ENCODE assay signal across 1 cellular context in the genomic region with DNA sequence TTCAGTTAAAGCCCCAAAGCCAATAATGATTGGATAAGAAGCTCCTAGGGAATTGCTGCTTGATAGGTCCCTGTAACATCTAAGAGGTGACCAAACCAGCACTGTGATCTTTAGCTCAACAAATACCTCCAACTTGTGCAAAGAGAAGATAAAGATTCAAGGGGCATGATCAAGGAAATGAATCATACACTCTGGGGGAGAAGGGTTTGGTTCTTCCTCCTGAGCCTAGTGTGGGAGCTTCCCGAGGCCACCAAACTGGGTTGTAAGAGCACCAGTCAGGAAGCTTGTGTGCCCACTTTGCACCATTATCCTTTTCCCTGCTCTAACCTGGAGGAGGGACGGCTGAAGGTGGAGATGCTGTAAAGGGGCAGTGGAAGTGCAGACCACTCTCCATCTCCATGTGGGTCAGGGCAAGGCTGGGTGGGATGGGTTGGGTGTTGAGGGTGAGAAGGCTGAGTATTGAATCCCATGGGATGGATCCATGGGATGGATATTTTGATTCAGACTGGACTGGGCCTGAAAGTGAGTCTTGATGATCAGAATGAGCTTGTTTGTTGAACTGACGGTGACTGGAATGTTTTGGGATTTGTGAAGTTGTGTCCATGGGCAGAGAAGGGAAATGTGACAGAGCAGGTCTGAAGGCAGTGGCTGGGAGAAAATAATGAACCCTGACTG.
TF ChIP-seq lines count a peak whose summit lies in the region.

No MANE protein-coding gene starts in this region.

TF ChIP-seq in K562, 482 proteins besides CTCF, POLR2A, EP300 and RAD21 (continued from another document and continues in another):
- TF ChIP-seq, protein P1, sequence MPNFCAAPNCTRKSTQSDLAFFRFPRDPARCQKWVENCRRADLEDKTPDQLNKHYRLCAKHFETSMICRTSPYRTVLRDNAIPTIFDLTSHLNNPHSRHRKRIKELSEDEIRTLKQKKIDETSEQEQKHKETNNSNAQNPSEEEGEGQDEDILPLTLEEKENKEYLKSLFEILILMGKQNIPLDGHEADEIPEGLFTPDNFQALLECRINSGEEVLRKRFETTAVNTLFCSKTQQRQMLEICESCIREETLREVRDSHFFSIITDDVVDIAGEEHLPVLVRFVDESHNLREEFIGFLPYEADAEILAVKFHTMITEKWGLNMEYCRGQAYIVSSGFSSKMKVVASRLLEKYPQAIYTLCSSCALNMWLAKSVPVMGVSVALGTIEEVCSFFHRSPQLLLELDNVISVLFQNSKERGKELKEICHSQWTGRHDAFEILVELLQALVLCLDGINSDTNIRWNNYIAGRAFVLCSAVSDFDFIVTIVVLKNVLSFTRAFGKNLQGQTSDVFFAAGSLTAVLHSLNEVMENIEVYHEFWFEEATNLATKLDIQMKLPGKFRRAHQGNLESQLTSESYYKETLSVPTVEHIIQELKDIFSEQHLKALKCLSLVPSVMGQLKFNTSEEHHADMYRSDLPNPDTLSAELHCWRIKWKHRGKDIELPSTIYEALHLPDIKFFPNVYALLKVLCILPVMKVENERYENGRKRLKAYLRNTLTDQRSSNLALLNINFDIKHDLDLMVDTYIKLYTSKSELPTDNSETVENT (CRISPR knock-in tag; IDR thresholded peaks at IDR 0.05), result no peak
- TF ChIP-seq ZNF224 (CRISPR knock-in tag; IDR thresholded peaks at IDR 0.05), result no peak
- TF ChIP-seq CC2D1A (IDR thresholded peaks at IDR 0.05), result peak; percentile 45; the same call in 1 of the 2 replicates
- no peak for TF ChIP-seq ATF7 (IDR thresholded peaks at IDR 0.05)
- TF ChIP-seq ZNF764 (CRISPR knock-in tag; IDR thresholded peaks at IDR 0.05; ENCODE audit: low read depth), result no peak
- TF ChIP-seq, protein P2, sequence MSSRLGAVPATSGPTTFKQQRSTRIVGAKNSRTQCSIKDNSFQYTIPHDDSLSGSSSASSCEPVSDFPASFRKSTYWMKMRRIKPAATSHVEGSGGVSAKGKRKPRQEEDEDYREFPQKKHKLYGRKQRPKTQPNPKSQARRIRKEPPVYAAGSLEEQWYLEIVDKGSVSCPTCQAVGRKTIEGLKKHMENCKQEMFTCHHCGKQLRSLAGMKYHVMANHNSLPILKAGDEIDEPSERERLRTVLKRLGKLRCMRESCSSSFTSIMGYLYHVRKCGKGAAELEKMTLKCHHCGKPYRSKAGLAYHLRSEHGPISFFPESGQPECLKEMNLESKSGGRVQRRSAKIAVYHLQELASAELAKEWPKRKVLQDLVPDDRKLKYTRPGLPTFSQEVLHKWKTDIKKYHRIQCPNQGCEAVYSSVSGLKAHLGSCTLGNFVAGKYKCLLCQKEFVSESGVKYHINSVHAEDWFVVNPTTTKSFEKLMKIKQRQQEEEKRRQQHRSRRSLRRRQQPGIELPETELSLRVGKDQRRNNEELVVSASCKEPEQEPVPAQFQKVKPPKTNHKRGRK (tag; IDR thresholded peaks at IDR 0.05), result no peak
- TF ChIP-seq TEAD1 (CRISPR knock-in tag; IDR thresholded peaks at IDR 0.05), result 0 out of 4 replicates have a peak, but pooled peaks of 1 of the 2 experiments have one; percentile 43
- TF ChIP-seq MTA2 (IDR thresholded peaks at IDR 0.05; ENCODE audit: low read depth), result peak; percentile 54; the same call in 1 of the 2 replicates
- peak; percentile 96 for TF ChIP-seq ARID1B (IDR thresholded peaks at IDR 0.05)
- TF ChIP-seq NONO (IDR thresholded peaks at IDR 0.05; ENCODE audit: low read depth in 2 of 2, low read length in 1 of 2), result no peak
- TF ChIP-seq, protein P3, sequence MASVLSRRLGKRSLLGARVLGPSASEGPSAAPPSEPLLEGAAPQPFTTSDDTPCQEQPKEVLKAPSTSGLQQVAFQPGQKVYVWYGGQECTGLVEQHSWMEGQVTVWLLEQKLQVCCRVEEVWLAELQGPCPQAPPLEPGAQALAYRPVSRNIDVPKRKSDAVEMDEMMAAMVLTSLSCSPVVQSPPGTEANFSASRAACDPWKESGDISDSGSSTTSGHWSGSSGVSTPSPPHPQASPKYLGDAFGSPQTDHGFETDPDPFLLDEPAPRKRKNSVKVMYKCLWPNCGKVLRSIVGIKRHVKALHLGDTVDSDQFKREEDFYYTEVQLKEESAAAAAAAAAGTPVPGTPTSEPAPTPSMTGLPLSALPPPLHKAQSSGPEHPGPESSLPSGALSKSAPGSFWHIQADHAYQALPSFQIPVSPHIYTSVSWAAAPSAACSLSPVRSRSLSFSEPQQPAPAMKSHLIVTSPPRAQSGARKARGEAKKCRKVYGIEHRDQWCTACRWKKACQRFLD (CRISPR knock-in tag; IDR thresholded peaks at IDR 0.05), result peak; percentile 70
- peak; percentile 29 for TF ChIP-seq HMGN3 (IDR thresholded peaks at IDR 0.05; ENCODE audit: borderline replicate concordance, extremely low read depth, insufficient read length, low read depth, low read length)
- no peak for TF ChIP-seq ELF4 (CRISPR knock-in tag; IDR thresholded peaks at IDR 0.05)
- no peak for TF ChIP-seq BRCA1 (IDR thresholded peaks at IDR 0.05)
- no peak for TF ChIP-seq BRCA1 (CRISPR knock-in tag; IDR thresholded peaks at IDR 0.05)
- TF ChIP-seq, protein P4, sequence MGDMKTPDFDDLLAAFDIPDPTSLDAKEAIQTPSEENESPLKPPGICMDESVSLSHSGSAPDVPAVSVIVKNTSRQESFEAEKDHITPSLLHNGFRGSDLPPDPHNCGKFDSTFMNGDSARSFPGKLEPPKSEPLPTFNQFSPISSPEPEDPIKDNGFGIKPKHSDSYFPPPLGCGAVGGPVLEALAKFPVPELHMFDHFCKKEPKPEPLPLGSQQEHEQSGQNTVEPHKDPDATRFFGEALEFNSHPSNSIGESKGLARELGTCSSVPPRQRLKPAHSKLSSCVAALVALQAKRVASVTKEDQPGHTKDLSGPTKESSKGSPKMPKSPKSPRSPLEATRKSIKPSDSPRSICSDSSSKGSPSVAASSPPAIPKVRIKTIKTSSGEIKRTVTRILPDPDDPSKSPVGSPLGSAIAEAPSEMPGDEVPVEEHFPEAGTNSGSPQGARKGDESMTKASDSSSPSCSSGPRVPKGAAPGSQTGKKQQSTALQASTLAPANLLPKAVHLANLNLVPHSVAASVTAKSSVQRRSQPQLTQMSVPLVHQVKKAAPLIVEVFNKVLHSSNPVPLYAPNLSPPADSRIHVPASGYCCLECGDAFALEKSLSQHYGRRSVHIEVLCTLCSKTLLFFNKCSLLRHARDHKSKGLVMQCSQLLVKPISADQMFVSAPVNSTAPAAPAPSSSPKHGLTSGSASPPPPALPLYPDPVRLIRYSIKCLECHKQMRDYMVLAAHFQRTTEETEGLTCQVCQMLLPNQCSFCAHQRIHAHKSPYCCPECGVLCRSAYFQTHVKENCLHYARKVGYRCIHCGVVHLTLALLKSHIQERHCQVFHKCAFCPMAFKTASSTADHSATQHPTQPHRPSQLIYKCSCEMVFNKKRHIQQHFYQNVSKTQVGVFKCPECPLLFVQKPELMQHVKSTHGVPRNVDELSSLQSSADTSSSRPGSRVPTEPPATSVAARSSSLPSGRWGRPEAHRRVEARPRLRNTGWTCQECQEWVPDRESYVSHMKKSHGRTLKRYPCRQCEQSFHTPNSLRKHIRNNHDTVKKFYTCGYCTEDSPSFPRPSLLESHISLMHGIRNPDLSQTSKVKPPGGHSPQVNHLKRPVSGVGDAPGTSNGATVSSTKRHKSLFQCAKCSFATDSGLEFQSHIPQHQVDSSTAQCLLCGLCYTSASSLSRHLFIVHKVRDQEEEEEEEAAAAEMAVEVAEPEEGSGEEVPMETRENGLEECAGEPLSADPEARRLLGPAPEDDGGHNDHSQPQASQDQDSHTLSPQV (IDR thresholded peaks at IDR 0.05), result peak; percentile 72
- TF ChIP-seq KLF16 (IDR thresholded peaks at IDR 0.05), result peak; percentile 78; the same call in 1 of the 2 replicates
- TF ChIP-seq TBL1XR1 (IDR thresholded peaks at IDR 0.05; ENCODE audit: low read length in 2 of 2), result peak in 1 of 2 experiments; percentile 52; a peak in 1 of 4 replicates
- peak; percentile 94 for TF ChIP-seq JUND (IDR thresholded peaks at IDR 0.05; ENCODE audit: borderline replicate concordance, low read depth, low read length)
- TF ChIP-seq JUND (tag; IDR thresholded peaks at IDR 0.05; ENCODE audit: borderline replicate concordance, low read depth, low read length), result peak; percentile 75; the same call in 1 of the 3 replicates
- TF ChIP-seq NFE2 (IDR thresholded peaks at IDR 0.05; ENCODE audit: low read depth), result peak; percentile 26; the same call in 1 of the 2 replicates
- TF ChIP-seq, protein P5, sequence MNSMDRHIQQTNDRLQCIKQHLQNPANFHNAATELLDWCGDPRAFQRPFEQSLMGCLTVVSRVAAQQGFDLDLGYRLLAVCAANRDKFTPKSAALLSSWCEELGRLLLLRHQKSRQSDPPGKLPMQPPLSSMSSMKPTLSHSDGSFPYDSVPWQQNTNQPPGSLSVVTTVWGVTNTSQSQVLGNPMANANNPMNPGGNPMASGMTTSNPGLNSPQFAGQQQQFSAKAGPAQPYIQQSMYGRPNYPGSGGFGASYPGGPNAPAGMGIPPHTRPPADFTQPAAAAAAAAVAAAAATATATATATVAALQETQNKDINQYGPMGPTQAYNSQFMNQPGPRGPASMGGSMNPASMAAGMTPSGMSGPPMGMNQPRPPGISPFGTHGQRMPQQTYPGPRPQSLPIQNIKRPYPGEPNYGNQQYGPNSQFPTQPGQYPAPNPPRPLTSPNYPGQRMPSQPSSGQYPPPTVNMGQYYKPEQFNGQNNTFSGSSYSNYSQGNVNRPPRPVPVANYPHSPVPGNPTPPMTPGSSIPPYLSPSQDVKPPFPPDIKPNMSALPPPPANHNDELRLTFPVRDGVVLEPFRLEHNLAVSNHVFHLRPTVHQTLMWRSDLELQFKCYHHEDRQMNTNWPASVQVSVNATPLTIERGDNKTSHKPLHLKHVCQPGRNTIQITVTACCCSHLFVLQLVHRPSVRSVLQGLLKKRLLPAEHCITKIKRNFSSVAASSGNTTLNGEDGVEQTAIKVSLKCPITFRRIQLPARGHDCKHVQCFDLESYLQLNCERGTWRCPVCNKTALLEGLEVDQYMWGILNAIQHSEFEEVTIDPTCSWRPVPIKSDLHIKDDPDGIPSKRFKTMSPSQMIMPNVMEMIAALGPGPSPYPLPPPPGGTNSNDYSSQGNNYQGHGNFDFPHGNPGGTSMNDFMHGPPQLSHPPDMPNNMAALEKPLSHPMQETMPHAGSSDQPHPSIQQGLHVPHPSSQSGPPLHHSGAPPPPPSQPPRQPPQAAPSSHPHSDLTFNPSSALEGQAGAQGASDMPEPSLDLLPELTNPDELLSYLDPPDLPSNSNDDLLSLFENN (IDR thresholded peaks at IDR 0.05; ENCODE audit: low read depth in 2 of 2, low read length in 2 of 2), result peak in 1 of 2 experiments; percentile 77; a peak in 1 of 4 replicates
- TF ChIP-seq ETV1 (tag; conservative IDR thresholded peaks at IDR 0.05; ENCODE audit: low read depth), result peak; percentile 44
- 0 out of 2 replicates have a peak, but pooled peaks have one; percentile 25 for TF ChIP-seq EHMT2 (IDR thresholded peaks at IDR 0.05)
- peak; percentile 94 for TF ChIP-seq TEAD4 (IDR thresholded peaks at IDR 0.05; ENCODE audit: low read length)
- TF ChIP-seq TEAD4 (CRISPR knock-in tag; IDR thresholded peaks at IDR 0.05; ENCODE audit: borderline replicate concordance), result no peak
- peak; percentile 79; the same call in 1 of the 2 replicates for TF ChIP-seq TCF7 (IDR thresholded peaks at IDR 0.05; ENCODE audit: borderline replicate concordance)
- TF ChIP-seq RB1 (IDR thresholded peaks at IDR 0.05; ENCODE audit: low read depth), result no peak
- TF ChIP-seq E2F1 (CRISPR knock-in tag; IDR thresholded peaks at IDR 0.05), result no peak
- TF ChIP-seq ZSCAN29 (IDR thresholded peaks at IDR 0.05), result no peak
- TF ChIP-seq ETS1 (conservative IDR thresholded peaks at IDR 0.05; ENCODE audit: control insufficient read depth, low read depth, low read length), result no peak
- peak; percentile 94 for TF ChIP-seq FOSL1 (tag; conservative IDR thresholded peaks at IDR 0.05)
- peak; percentile 79 for TF ChIP-seq TAL1 (IDR thresholded peaks at IDR 0.05)
- TF ChIP-seq ZNF707 (CRISPR knock-in tag; conservative IDR thresholded peaks at IDR 0.05), result no peak
- TF ChIP-seq, protein P6, sequence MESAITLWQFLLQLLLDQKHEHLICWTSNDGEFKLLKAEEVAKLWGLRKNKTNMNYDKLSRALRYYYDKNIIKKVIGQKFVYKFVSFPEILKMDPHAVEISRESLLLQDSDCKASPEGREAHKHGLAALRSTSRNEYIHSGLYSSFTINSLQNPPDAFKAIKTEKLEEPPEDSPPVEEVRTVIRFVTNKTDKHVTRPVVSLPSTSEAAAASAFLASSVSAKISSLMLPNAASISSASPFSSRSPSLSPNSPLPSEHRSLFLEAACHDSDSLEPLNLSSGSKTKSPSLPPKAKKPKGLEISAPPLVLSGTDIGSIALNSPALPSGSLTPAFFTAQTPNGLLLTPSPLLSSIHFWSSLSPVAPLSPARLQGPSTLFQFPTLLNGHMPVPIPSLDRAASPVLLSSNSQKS (CRISPR knock-in tag; IDR thresholded peaks at IDR 0.05), result no peak
- TF ChIP-seq, protein P7, sequence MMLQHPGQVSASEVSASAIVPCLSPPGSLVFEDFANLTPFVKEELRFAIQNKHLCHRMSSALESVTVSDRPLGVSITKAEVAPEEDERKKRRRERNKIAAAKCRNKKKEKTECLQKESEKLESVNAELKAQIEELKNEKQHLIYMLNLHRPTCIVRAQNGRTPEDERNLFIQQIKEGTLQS (IDR thresholded peaks at IDR 0.05), result peak; percentile 70
- TF ChIP-seq, protein P7 (CRISPR knock-in tag; conservative IDR thresholded peaks at IDR 0.05), result no peak
- TF ChIP-seq CREB1 (IDR thresholded peaks at IDR 0.05), result peak; percentile 43; the same call in 1 of the 2 replicates
- TF ChIP-seq CREB1 (CRISPR knock-in tag; IDR thresholded peaks at IDR 0.05), result no peak
